21 cellular contexts compared by ENCODE assay signal in genomic region chr2:231163011-231163410, GRCh38. TPM values are rescaled to one million over a fixed set of nuclear protein-coding genes. Genes with fewer than 3 reads are reported as not detected.
DNase-seq lines count a peak whose midpoint lies in the region; ATAC-seq and TF ChIP-seq lines count a peak whose summit lies in the region.
"Had no signal": no experiment of that assay in that cellular context is flagged by ENCODE, and none has a peak within 500 bp of the region (broad histone marks: within the 10 kb centered on the region; RNA-seq: fewer than 3 reads in every experiment).

No MANE protein-coding gene starts in this region.

- peak overlapping the region; percentile 85 for H3K27ac ChIP-seq in mesenchymal stem cell (ENCODE audit: low read length, poor library complexity, severe bottlenecking)
- H3K27ac ChIP-seq in urinary bladder (ENCODE audit: low read depth): peak overlapping the region; percentile 16
- H3K27ac ChIP-seq: SK-N-MC had no signal

- H3K23ac ChIP-seq in mesenchymal stem cell (ENCODE audit: low read length in 2 of 2): no peak overlapping the region

- no peak overlapping the region for H3K4me3 ChIP-seq in astrocyte of the spinal cord (ENCODE audit: low read depth, low read length)
- H3K4me3 ChIP-seq in mesenchymal stem cell (ENCODE audit: insufficient read depth in 1 of 2, low read depth in 1 of 2, low read length in 2 of 2): no peak overlapping the region
- no peak overlapping the region for H3K4me3 ChIP-seq in urinary bladder (ENCODE audit: low read depth, low read length)
- H3K4me3 ChIP-seq: right atrium auricular region, SK-N-MC, testis had no signal

- peaks cover 3 to 56% of the 10 kb centered on the region in 2 experiments for H3K36me3 ChIP-seq in mesenchymal stem cell (ENCODE audit: control insufficient read depth in 1 of 2, insufficient read depth in 2 of 2, low read depth in 1 of 2, low read length in 2 of 2)
- peaks cover 3% of the 10 kb centered on the region for H3K36me3 ChIP-seq in urinary bladder (ENCODE audit: insufficient read depth)

- H3K9me3 Mint-ChIP-seq in activated T-cell treated with anti-CD3 and anti-CD28 coated beads, Interleukin-2, amount 50 U/mL, for 24 hours: no peaks in the 10 kb centered on the region
- H3K9me3 Mint-ChIP-seq in activated T-cell treated with anti-CD3 and anti-CD28 coated beads, Interleukin-2, amount 50 U/mL, for 4 hours: no peaks in the 10 kb centered on the region
- H3K9me3 Mint-ChIP-seq: activated naive CD4-positive, alpha-beta T cell treated with anti-CD3 and anti-CD28 coated beads for 36 hours; CD4-positive, alpha-beta T cell had no signal

- no peak overlapping the region for H3K4me2 ChIP-seq in mesenchymal stem cell (ENCODE audit: low read length, poor library complexity, severe bottlenecking)

- H2AK5ac ChIP-seq in mesenchymal stem cell (ENCODE audit: low read length, severe bottlenecking): peak overlapping the region; percentile 17

- peak overlapping the region in 1 of 2 experiments; percentile 59 for H2BK12ac ChIP-seq in mesenchymal stem cell (ENCODE audit: low read length in 2 of 2)

- H3K14ac ChIP-seq in mesenchymal stem cell (ENCODE audit: low read length in 2 of 2): no peak overlapping the region

- TF ChIP-seq CTCF in astrocyte of the spinal cord (IDR thresholded peaks at IDR 0.05; ENCODE audit: low read depth, low read length): no peak

- H4K8ac ChIP-seq in mesenchymal stem cell (ENCODE audit: low read length): no peak overlapping the region

- H3K79me1 ChIP-seq in mesenchymal stem cell (replicated peaks; ENCODE audit: low read length, poor library complexity, severe bottlenecking): no peaks in the 10 kb centered on the region

- no peak overlapping the region for H2AFZ ChIP-seq in mesenchymal stem cell (ENCODE audit: low read depth, low read length)

- in situ Hi-C loops in astrocyte of the spinal cord (cut with HindIII; ENCODE audit: low sequenced_read_pairs): no loop called here

- no peak overlapping the region for H2BK5ac ChIP-seq in mesenchymal stem cell (ENCODE audit: low read depth, low read length, poor library complexity, severe bottlenecking)

- no peak for ATAC-seq in activated T-cell treated with anti-CD3 and anti-CD28 coated beads, Interleukin-2, amount 50 U/mL, for 4 hours

- H2BK15ac ChIP-seq in mesenchymal stem cell (ENCODE audit: low read depth, poor library complexity, severe bottlenecking): no peak overlapping the region

- no peak overlapping the region for H4K91ac ChIP-seq in mesenchymal stem cell (ENCODE audit: low read length)

- 85% methylated on average over 3 of the region's 3 CpGs for WGBS in mesenchymal stem cell
- 96% methylated on average over 3 of the region's 3 CpGs for WGBS in urinary bladder

- peak overlapping the region in 1 of 2 experiments; percentile 22 for H3K4ac ChIP-seq in mesenchymal stem cell (ENCODE audit: low read depth in 1 of 2, low read length in 2 of 2)

- H3K4me1 Mint-ChIP-seq in activated T-cell treated with anti-CD3 and anti-CD28 coated beads, Interleukin-2, amount 50 U/mL, for 24 hours (ENCODE audit: low read depth): peaks cover 53% of the 10 kb centered on the region
- peaks cover 32% of the 10 kb centered on the region for H3K4me1 Mint-ChIP-seq in activated T-cell treated with anti-CD3 and anti-CD28 coated beads, Interleukin-2, amount 50 U/mL, for 4 hours (ENCODE audit: low read depth)

- no peak overlapping the region for H3K4me3 Mint-ChIP-seq in activated T-cell treated with anti-CD3 and anti-CD28 coated beads, Interleukin-2, amount 50 U/mL, for 24 hours
- H3K4me3 Mint-ChIP-seq in activated T-cell treated with anti-CD3 and anti-CD28 coated beads, Interleukin-2, amount 50 U/mL, for 4 hours: no peak overlapping the region
- H3K4me3 Mint-ChIP-seq: activated naive CD4-positive, alpha-beta T cell treated with anti-CD3 and anti-CD28 coated beads for 36 hours; CD4-positive, alpha-beta T cell had no signal

- H3K9ac ChIP-seq in mesenchymal stem cell (ENCODE audit: low read length): peak overlapping the region; percentile 55

- DNase-seq in activated T-cell treated with anti-CD3 and anti-CD28 coated beads, Interleukin-2, amount 50 U/mL, for 24 hours: no peak
- DNase-seq in activated T-cell treated with anti-CD3 and anti-CD28 coated beads, Interleukin-2, amount 50 U/mL, for 4 hours: no peak
- DNase-seq in astrocyte of the spinal cord (ENCODE audit: low read depth, low spot score) (peak; percentile 27), mesenchymal stem cell (peak; percentile 66), pons (ENCODE audit: low spot score) (no peak)
- no peak for DNase-seq in activated CD4-positive, alpha-beta T cell treated with anti-CD3 and anti-CD28 coated beads, Interleukin-2, amount 50 U/mL, for 4 hours
- DNase-seq in activated CD8-positive, alpha-beta memory T cell treated with anti-CD3 and anti-CD28 coated beads for 24 hours: no peak
- DNase-seq: activated CD4-positive, CD25-positive, alpha-beta regulatory T cell treated with anti-CD3 and anti-CD28 coated beads, Interleukin-2, amount 50 U/mL, for 72 hours; activated CD8-positive, alpha-beta memory T cell treated with anti-CD3 and anti-CD28 coated beads, Interleukin-2, amount 50 U/mL, for 4 hours; activated naive CD4-positive, alpha-beta T cell treated with anti-CD3 and anti-CD28 coated beads for 36 hours; CD4-positive, alpha-beta T cell; DMS79 treated with DMSO at 0.1 percent for 48 hours; effector memory CD4-positive, alpha-beta T cell; NCI-H748 treated with DMSO at 0.1 percent for 48 hours; stimulated activated CD4-positive, alpha-beta T cell treated with anti-CD3 and anti-CD28 coated beads, Interleukin-2, amount 100 ng/mL, for 24 hours; T-helper 9 cell; testis had no signal

- H2BK120ac ChIP-seq in mesenchymal stem cell (ENCODE audit: low read depth, low read length): peak overlapping the region; percentile 73

- H3K4me1 ChIP-seq in mesenchymal stem cell (ENCODE audit: control insufficient read depth, insufficient read depth, low read depth, low read length): peaks cover 11% of the 10 kb centered on the region
- H3K4me1 ChIP-seq in urinary bladder (ENCODE audit: insufficient read depth): peaks cover 2% of the 10 kb centered on the region

- no peaks in the 10 kb centered on the region for H3K27me3 Mint-ChIP-seq in activated T-cell treated with anti-CD3 and anti-CD28 coated beads, Interleukin-2, amount 50 U/mL, for 24 hours
- no peaks in the 10 kb centered on the region for H3K27me3 Mint-ChIP-seq in activated T-cell treated with anti-CD3 and anti-CD28 coated beads, Interleukin-2, amount 50 U/mL, for 4 hours (ENCODE audit: low read depth)
- H3K27me3 Mint-ChIP-seq: CD4-positive, alpha-beta T cell had no signal

- no peaks in the 10 kb centered on the region for H3K27me3 ChIP-seq in mesenchymal stem cell (ENCODE audit: control insufficient read depth in 1 of 2, insufficient read depth in 1 of 2, low read length in 2 of 2)
- H3K27me3 ChIP-seq: right atrium auricular region, testis had no signal

- peaks cover 88% of the 10 kb centered on the region for H3K36me3 Mint-ChIP-seq in activated T-cell treated with anti-CD3 and anti-CD28 coated beads, Interleukin-2, amount 50 U/mL, for 24 hours (ENCODE audit: low read depth)
- peaks cover 44% of the 10 kb centered on the region for H3K36me3 Mint-ChIP-seq in activated T-cell treated with anti-CD3 and anti-CD28 coated beads, Interleukin-2, amount 50 U/mL, for 4 hours (ENCODE audit: insufficient read depth)

- peak overlapping the region in 1 of 2 experiments; percentile 96 for H3K18ac ChIP-seq in mesenchymal stem cell (ENCODE audit: low read depth in 1 of 2, low read length in 2 of 2)

- H3K9me3 ChIP-seq in mesenchymal stem cell (ENCODE audit: control insufficient read depth, low read length): no peaks in the 10 kb centered on the region
- H3K9me3 ChIP-seq: right atrium auricular region, testis had no signal

- peak overlapping the region; percentile 67 for H3K27ac Mint-ChIP-seq in activated T-cell treated with anti-CD3 and anti-CD28 coated beads, Interleukin-2, amount 50 U/mL, for 24 hours
- H3K27ac Mint-ChIP-seq: activated naive CD4-positive, alpha-beta T cell treated with anti-CD3 and anti-CD28 coated beads for 36 hours; CD4-positive, alpha-beta T cell had no signal

RNA-seq across cellular contexts. Expression of gene ARMC9, which starts 35.4 kb away (rescaled TPM):
- 1 to 10 TPM; 3.3 to 6.4 (median 5.9) TPM for total RNA-seq in activated T-cell treated with anti-CD3 and anti-CD28 coated beads, Interleukin-2, amount 50 U/mL, for 4 hours
- 200 TPM for polyA plus RNA-seq in mesenchymal stem cell (2013, experiment 1 of 2)
- polyA plus RNA-seq in mesenchymal stem cell (2013, experiment 2 of 2): 202 TPM
- 25.9 TPM for total RNA-seq in urinary bladder
- 13.5 TPM for polyA plus RNA-seq in urinary bladder

RNA-seq across cellular contexts. Expression of gene HTR2B, which starts 38.2 kb away (rescaled TPM):
- under 1 TPM in 2 of 3 donors, not detected in 1; 0.08 to 0.23 TPM for total RNA-seq in activated T-cell treated with anti-CD3 and anti-CD28 coated beads, Interleukin-2, amount 50 U/mL, for 4 hours
- polyA plus RNA-seq in mesenchymal stem cell (2013, experiment 1 of 2): 106 TPM
- polyA plus RNA-seq in mesenchymal stem cell (2013, experiment 2 of 2): 112 TPM
- 3.0 TPM for total RNA-seq in urinary bladder
- polyA plus RNA-seq in urinary bladder: 0.81 TPM
- total RNA-seq: activated naive CD4-positive, alpha-beta T cell treated with anti-CD3 and anti-CD28 coated beads for 36 hours; HT1080 had no signal

Comparison
In these comparisons a context has a peak if more than half of its experiments do, and no peak if none do; other contexts are left out.
1. DNase-seq: peak in astrocyte of the spinal cord (single experiment) and mesenchymal stem cell (single experiment); none in activated T-cell treated with anti-CD3 and anti-CD28 coated beads, Interleukin-2, amount 50 U/mL, for 24 hours (single experiment), activated T-cell treated with anti-CD3 and anti-CD28 coated beads, Interleukin-2, amount 50 U/mL, for 4 hours (single experiment), pons (single experiment), activated CD4-positive, alpha-beta T cell treated with anti-CD3 and anti-CD28 coated beads, Interleukin-2, amount 50 U/mL, for 4 hours (0 of 2) and activated CD8-positive, alpha-beta memory T cell treated with anti-CD3 and anti-CD28 coated beads for 24 hours (single experiment).